7 cellular contexts compared by ENCODE assay signal in the genomic region with DNA sequence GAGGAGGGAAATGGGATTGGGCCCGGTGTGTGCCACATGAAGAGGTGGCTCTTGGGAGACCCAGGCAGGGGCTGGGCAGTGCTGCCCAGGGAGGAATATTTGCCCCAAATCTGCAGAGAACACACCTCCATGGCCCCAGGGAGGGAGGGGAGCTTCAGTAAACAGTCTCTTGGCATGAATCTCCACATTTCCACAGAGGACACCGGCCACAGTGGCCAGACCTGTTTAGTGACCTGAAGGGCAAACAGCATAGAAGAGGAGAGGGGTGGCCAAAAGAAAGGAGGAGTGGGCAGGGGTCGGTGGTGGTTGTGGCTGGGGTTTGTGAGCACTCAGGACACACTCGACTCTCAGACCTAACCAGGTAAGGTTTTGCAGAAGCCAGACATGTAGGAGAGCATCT. TPM values are rescaled to one million over a fixed set of nuclear protein-coding genes. Genes with fewer than 3 reads are reported as not detected.
DNase-seq lines count a peak whose midpoint lies in the region; ATAC-seq and TF ChIP-seq lines count a peak whose summit lies in the region.

No MANE protein-coding gene starts in this region.

- H3K4me1 ChIP-seq in gastroesophageal sphincter: peaks cover 0 to 29% (median 15%) of the 10 kb centered on the region in 3 donors

- H3K4me3 ChIP-seq in gastroesophageal sphincter: no peak overlapping the region

- peaks cover 43% of the 10 kb centered on the region for H3K4me1 Mint-ChIP-seq in WTC11
- H3K4me1 Mint-ChIP-seq in stimulated activated memory B cell treated with anti-CD40 and anti-IgM and Interleukin-4, amounts not matched to agents 10 μg/mL and 1 μg/mL and 100 μg/mL, for 72 hours: peaks cover 43% of the 10 kb centered on the region

- peak overlapping the region; percentile 7 to 91 (median 82) for H3K27ac ChIP-seq in gastroesophageal sphincter

- no peak for TF ChIP-seq CTCF in WTC11 (IDR thresholded peaks at IDR 0.05)
- TF ChIP-seq CTCF in gastroesophageal sphincter (IDR thresholded peaks at IDR 0.05): no peak

- CTCF ChIA-PET in WTC11 (lab: Charles Lee): interaction anchor here (4.1 kb wide), 1 partner anchor 96 kb away, joined by 34 read pairs; no protein-coding TSS in a partner anchor

- H3K36me3 Mint-ChIP-seq in WTC11: no peaks in the 10 kb centered on the region
- H3K36me3 Mint-ChIP-seq in stimulated activated memory B cell treated with anti-CD40 and anti-IgM and Interleukin-4, amounts not matched to agents 10 μg/mL and 1 μg/mL and 100 μg/mL, for 72 hours: no peaks in the 10 kb centered on the region

- POLR2A ChIA-PET in WTC11 (lab: Charles Lee): no interaction called here

- peak overlapping the region; percentile 57; the same call in 1 of the 2 replicates for H3K27ac Mint-ChIP-seq in WTC11
- H3K27ac Mint-ChIP-seq in stimulated activated memory B cell treated with anti-CD40 and anti-IgM and Interleukin-4, amounts not matched to agents 10 μg/mL and 1 μg/mL and 100 μg/mL, for 72 hours: peak overlapping the region; percentile 78

- no peaks in the 10 kb centered on the region for H3K9me3 ChIP-seq in gastroesophageal sphincter

- WGBS in gastroesophageal sphincter (ENCODE audit: low coverage in 1 of 2), 2 donors: 69% methylated on average over 3 of the region's 4 CpGs; no CpG with 5 or more reads in 1 of the 2 donors

- no peak overlapping the region for H3K4me3 Mint-ChIP-seq in WTC11
- peak overlapping the region; percentile 21 for H3K4me3 Mint-ChIP-seq in stimulated activated memory B cell treated with anti-CD40 and anti-IgM and Interleukin-4, amounts not matched to agents 10 μg/mL and 1 μg/mL and 100 μg/mL, for 72 hours

- ATAC-seq in WTC11 (no peak), gastroesophageal sphincter (no peak), GM21447 (IDR thresholded peaks at IDR 0.05; ENCODE audit: unreplicated experiment) (no peak), HG03342 (IDR thresholded peaks at IDR 0.05; ENCODE audit: unreplicated experiment) (no peak)
- ATAC-seq in stimulated activated memory B cell treated with anti-CD40 and anti-IgM and Interleukin-4, amounts not matched to agents 10 μg/mL and 1 μg/mL and 100 μg/mL, for 72 hours: no peak

- no peaks in the 10 kb centered on the region for H3K27me3 ChIP-seq in gastroesophageal sphincter

- no peaks in the 10 kb centered on the region; the same call in 1 of the 2 replicates for H3K27me3 Mint-ChIP-seq in WTC11 (ENCODE audit: low read depth)
- peaks cover 63% of the 10 kb centered on the region for H3K27me3 Mint-ChIP-seq in stimulated activated memory B cell treated with anti-CD40 and anti-IgM and Interleukin-4, amounts not matched to agents 10 μg/mL and 1 μg/mL and 100 μg/mL, for 72 hours

- no peaks in the 10 kb centered on the region for H3K9me3 Mint-ChIP-seq in WTC11
- H3K9me3 Mint-ChIP-seq in stimulated activated memory B cell treated with anti-CD40 and anti-IgM and Interleukin-4, amounts not matched to agents 10 μg/mL and 1 μg/mL and 100 μg/mL, for 72 hours: no peaks in the 10 kb centered on the region

- no peak for TF ChIP-seq EP300 in gastroesophageal sphincter (IDR thresholded peaks at IDR 0.05)

- no peaks in the 10 kb centered on the region for H3K36me3 ChIP-seq in gastroesophageal sphincter

- DNase-seq in HK-2 (ENCODE audit: unreplicated experiment) (peak; percentile 58), WTC11 (ENCODE audit: low spot score) (no peak), DMS79 (lab: John Stamatoyannopoulos, UW) (no peak)

- no peak for TF ChIP-seq POLR2A in gastroesophageal sphincter (IDR thresholded peaks at IDR 0.05)

TF ChIP-seq in WTC11, 78 proteins besides CTCF, POLR2A, EP300 and RAD21 (continues in another document):
- TF ChIP-seq ZNF317 (CRISPR knock-in tag; IDR thresholded peaks at IDR 0.05; ENCODE audit: borderline replicate concordance, low read depth) (no peak), SP1 (CRISPR knock-in tag; conservative IDR thresholded peaks at IDR 0.05) (no peak), ZNF416 (CRISPR knock-in tag; IDR thresholded peaks at IDR 0.05) (no peak), EMX1 (CRISPR knock-in tag; IDR thresholded peaks at IDR 0.05) (no peak), ZNF671 (CRISPR knock-in tag; IDR thresholded peaks at IDR 0.05) (no peak), RORB (CRISPR knock-in tag; IDR thresholded peaks at IDR 0.05) (no peak)
- TF ChIP-seq, protein P1, sequence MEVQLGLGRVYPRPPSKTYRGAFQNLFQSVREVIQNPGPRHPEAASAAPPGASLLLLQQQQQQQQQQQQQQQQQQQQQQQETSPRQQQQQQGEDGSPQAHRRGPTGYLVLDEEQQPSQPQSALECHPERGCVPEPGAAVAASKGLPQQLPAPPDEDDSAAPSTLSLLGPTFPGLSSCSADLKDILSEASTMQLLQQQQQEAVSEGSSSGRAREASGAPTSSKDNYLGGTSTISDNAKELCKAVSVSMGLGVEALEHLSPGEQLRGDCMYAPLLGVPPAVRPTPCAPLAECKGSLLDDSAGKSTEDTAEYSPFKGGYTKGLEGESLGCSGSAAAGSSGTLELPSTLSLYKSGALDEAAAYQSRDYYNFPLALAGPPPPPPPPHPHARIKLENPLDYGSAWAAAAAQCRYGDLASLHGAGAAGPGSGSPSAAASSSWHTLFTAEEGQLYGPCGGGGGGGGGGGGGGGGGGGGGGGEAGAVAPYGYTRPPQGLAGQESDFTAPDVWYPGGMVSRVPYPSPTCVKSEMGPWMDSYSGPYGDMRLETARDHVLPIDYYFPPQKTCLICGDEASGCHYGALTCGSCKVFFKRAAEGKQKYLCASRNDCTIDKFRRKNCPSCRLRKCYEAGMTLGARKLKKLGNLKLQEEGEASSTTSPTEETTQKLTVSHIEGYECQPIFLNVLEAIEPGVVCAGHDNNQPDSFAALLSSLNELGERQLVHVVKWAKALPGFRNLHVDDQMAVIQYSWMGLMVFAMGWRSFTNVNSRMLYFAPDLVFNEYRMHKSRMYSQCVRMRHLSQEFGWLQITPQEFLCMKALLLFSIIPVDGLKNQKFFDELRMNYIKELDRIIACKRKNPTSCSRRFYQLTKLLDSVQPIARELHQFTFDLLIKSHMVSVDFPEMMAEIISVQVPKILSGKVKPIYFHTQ (CRISPR knock-in tag; IDR thresholded peaks at IDR 0.05): no peak
- TF ChIP-seq, protein P2, sequence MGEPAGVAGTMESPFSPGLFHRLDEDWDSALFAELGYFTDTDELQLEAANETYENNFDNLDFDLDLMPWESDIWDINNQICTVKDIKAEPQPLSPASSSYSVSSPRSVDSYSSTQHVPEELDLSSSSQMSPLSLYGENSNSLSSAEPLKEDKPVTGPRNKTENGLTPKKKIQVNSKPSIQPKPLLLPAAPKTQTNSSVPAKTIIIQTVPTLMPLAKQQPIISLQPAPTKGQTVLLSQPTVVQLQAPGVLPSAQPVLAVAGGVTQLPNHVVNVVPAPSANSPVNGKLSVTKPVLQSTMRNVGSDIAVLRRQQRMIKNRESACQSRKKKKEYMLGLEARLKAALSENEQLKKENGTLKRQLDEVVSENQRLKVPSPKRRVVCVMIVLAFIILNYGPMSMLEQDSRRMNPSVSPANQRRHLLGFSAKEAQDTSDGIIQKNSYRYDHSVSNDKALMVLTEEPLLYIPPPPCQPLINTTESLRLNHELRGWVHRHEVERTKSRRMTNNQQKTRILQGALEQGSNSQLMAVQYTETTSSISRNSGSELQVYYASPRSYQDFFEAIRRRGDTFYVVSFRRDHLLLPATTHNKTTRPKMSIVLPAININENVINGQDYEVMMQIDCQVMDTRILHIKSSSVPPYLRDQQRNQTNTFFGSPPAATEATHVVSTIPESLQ (CRISPR knock-in tag; IDR thresholded peaks at IDR 0.05): no peak
- TF ChIP-seq, protein P3, sequence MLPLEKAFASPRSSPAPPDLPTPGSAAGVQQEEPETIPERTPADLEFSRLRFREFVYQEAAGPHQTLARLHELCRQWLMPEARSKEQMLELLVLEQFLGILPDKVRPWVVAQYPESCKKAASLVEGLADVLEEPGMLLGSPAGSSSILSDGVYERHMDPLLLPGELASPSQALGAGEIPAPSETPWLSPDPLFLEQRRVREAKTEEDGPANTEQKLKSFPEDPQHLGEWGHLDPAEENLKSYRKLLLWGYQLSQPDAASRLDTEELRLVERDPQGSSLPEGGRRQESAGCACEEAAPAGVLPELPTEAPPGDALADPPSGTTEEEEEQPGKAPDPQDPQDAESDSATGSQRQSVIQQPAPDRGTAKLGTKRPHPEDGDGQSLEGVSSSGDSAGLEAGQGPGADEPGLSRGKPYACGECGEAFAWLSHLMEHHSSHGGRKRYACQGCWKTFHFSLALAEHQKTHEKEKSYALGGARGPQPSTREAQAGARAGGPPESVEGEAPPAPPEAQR (CRISPR knock-in tag; IDR thresholded peaks at IDR 0.05): no peak
- TF ChIP-seq, protein P4, sequence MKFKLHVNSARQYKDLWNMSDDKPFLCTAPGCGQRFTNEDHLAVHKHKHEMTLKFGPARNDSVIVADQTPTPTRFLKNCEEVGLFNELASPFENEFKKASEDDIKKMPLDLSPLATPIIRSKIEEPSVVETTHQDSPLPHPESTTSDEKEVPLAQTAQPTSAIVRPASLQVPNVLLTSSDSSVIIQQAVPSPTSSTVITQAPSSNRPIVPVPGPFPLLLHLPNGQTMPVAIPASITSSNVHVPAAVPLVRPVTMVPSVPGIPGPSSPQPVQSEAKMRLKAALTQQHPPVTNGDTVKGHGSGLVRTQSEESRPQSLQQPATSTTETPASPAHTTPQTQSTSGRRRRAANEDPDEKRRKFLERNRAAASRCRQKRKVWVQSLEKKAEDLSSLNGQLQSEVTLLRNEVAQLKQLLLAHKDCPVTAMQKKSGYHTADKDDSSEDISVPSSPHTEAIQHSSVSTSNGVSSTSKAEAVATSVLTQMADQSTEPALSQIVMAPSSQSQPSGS (CRISPR knock-in tag; IDR thresholded peaks at IDR 0.05; ENCODE audit: borderline replicate concordance, low read depth): no peak
- TF ChIP-seq, protein P5, sequence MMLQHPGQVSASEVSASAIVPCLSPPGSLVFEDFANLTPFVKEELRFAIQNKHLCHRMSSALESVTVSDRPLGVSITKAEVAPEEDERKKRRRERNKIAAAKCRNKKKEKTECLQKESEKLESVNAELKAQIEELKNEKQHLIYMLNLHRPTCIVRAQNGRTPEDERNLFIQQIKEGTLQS (CRISPR knock-in tag; conservative IDR thresholded peaks at IDR 0.05): no peak

RNA-seq across cellular contexts. Expression of a gene that starts 54.0 kb away (rescaled TPM):
- total RNA-seq in WTC11 (2021) (6.5 to 8.1 TPM (median 6.9 TPM) in 3 replicates), gastroesophageal sphincter (10 to 100 TPM in 3 of 4 donors, 1 to 10 TPM in 1; 9.3 to 18.4 (median 12.7) TPM)
